26 cellular contexts compared by ENCODE assay signal in the genomic region with DNA sequence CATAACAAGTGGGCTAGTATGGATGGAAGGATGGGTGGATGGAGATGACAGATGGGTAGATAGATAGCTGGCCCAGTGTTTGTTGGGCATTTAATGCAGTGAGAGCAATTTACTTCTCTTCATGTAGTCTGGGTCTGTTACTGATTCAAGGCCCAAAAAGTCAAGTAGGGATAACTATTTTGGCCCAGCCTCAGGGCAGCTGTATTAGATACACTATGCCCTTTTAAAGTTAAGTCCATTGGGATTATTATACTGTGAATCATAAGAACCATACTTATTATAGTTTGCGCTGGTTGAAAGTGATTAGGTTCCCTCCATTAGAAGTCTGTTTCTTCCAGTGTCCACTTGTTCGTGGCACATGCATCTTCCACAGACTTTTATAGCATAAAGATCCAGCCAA. TPM values are rescaled to one million over a fixed set of nuclear protein-coding genes. Genes with fewer than 3 reads are reported as not detected.
A peak's percentile ranks its signal among the peaks of the same experiment; 100 is the strongest.
DNase-seq lines count a peak whose midpoint lies in the region; ATAC-seq, FAIRE-seq and TF ChIP-seq lines count a peak whose summit lies in the region.
"Had no signal": no experiment of that assay in that cellular context is flagged by ENCODE, and none has a peak within 500 bp of the region (broad histone marks: within the 10 kb centered on the region; RNA-seq: fewer than 3 reads in every experiment).

No MANE protein-coding gene starts in this region.

- H3K27me3 ChIP-seq in SJSA1 (replicated peaks) = no peaks in the 10 kb centered on the region
- H3K27me3 ChIP-seq in aorta (ENCODE audit: control insufficient read depth in 1 of 2, insufficient read depth in 2 of 2, low read length in 1 of 2) = no peaks in the 10 kb centered on the region
- H3K27me3 ChIP-seq in Caco-2 (replicated peaks; ENCODE audit: control insufficient read depth, insufficient read depth, low read length) = no peaks in the 10 kb centered on the region; the same call in 1 of the 2 replicates
- H3K27me3 ChIP-seq in sigmoid colon = peaks cover 0 to 9% (median 0%) of the 10 kb centered on the region in 3 donors
- H3K27me3 ChIP-seq: BLaER1 had no signal

- H3K4me1 ChIP-seq in SJSA1 (replicated peaks) (peaks cover 41% of the 10 kb centered on the region), aorta (ENCODE audit: control insufficient read depth in 1 of 2, insufficient read depth in 2 of 2, low read length in 2 of 2) (peaks cover 3 to 19% of the 10 kb centered on the region in 2 donors), Caco-2 (no peaks in the 10 kb centered on the region; the same call in 1 of the 2 replicates), sigmoid colon (peaks cover 0 to 14% (median 8%) of the 10 kb centered on the region in 4 donors)
- H3K4me1 ChIP-seq: BLaER1, HAP-1 had no signal

- TF ChIP-seq EP300 in sigmoid colon (IDR thresholded peaks at IDR 0.05) = no peak

- H3K9me3 ChIP-seq in SJSA1 (replicated peaks) (no peaks in the 10 kb centered on the region), aorta (ENCODE audit: control insufficient read depth, low read length) (no peaks in the 10 kb centered on the region), Caco-2 (no peaks in the 10 kb centered on the region), sigmoid colon (no peaks in the 10 kb centered on the region)
- H3K9me3 ChIP-seq: BLaER1, HAP-1 had no signal

- no peak overlapping the region for H3K4me3 ChIP-seq in SJSA1
- no peak overlapping the region for H3K4me3 ChIP-seq in aorta (ENCODE audit: low read length in 2 of 2)
- no peak overlapping the region for H3K4me3 ChIP-seq in Caco-2 (ENCODE audit: low read depth, low read length)
- no peak overlapping the region for H3K4me3 ChIP-seq in sigmoid colon
- H3K4me3 ChIP-seq: BLaER1, GM12878, HAP-1 had no signal

- H3K36me3 Mint-ChIP-seq in osteocyte (ENCODE audit: unreplicated experiment) (peaks cover 66% of the 10 kb centered on the region), Caco-2 (ENCODE audit: insufficient read depth, unreplicated experiment) (no peaks in the 10 kb centered on the region)

- H3K4me1 Mint-ChIP-seq in osteocyte (ENCODE audit: unreplicated experiment) (peaks cover 71% of the 10 kb centered on the region), Caco-2 (ENCODE audit: low read depth, unreplicated experiment) (no peaks in the 10 kb centered on the region)

- DNase-seq in H54 (ENCODE audit: insufficient read length, low spot score) = no peak
- no peak for DNase-seq in SJSA1 (ENCODE audit: low read depth in 1 of 2, low spot score in 2 of 2)
- no peak for DNase-seq in osteocyte (ENCODE audit: extremely low spot score, unreplicated experiment)
- DNase-seq in aorta = no peak
- no peak for DNase-seq in Caco-2
- no peak for DNase-seq in NCI-H345 treated with DMSO at 0.1 percent for 48 hours (lab: John Stamatoyannopoulos, UW; ENCODE audit: unreplicated experiment)
- DNase-seq in sigmoid colon = no peak
- DNase-seq: ACHN; CD4-positive, alpha-beta T cell; COR-L47; DMS 273 treated with DMSO at 0.1 percent for 48 hours; DMS79 treated with DMSO at 0.1 percent for 48 hours; NCI-H1105; NCI-H146; NCI-H2029; NCI-H2227 treated with DMSO at 0.1 percent for 48 hours; NCI-H510A treated with DMSO at 0.1 percent for 48 hours; NCI-H748 treated with DMSO at 0.1 percent for 48 hours; NK-92 treated with Interleukin-12 subunit alpha and Interleukin-12 subunit beta, amount 100 ng/mL, for 24 hours had no signal

- H3K27ac ChIP-seq in SJSA1 = peak overlapping the region; percentile 99
- H3K27ac ChIP-seq in aorta (ENCODE audit: low read depth in 1 of 2, low read length in 2 of 2) = peak overlapping the region; percentile 67 to 82
- H3K27ac ChIP-seq in sigmoid colon = no peak overlapping the region
- H3K27ac ChIP-seq: BLaER1, KMS-11 had no signal

- TF ChIP-seq CTCF in osteocyte (IDR thresholded peaks at IDR 0.05) (no peak), Caco-2 (IDR thresholded peaks at IDR 0.05; ENCODE audit: insufficient read depth in 1 of 2, low read depth in 1 of 2, low read length in 1 of 2, severe bottlenecking in 1 of 2, unreplicated experiment in 1 of 2) (no peak), sigmoid colon (IDR thresholded peaks at IDR 0.05) (no peak)

- H3K9me3 Mint-ChIP-seq in osteocyte (ENCODE audit: unreplicated experiment) = peaks cover 13% of the 10 kb centered on the region
- no peaks in the 10 kb centered on the region for H3K9me3 Mint-ChIP-seq in Caco-2 (ENCODE audit: unreplicated experiment)

- H3K27me3 Mint-ChIP-seq in osteocyte (ENCODE audit: unreplicated experiment) = no peaks in the 10 kb centered on the region
- H3K27me3 Mint-ChIP-seq in Caco-2 (ENCODE audit: insufficient read depth, unreplicated experiment) = peaks cover 6% of the 10 kb centered on the region

- intact Hi-C loops in aorta (cut with DNase I) (loop anchor here in 1 of 2 donors (5.0 to 10.0 kb wide), 2 partner anchors 72 to 150 kb away; no protein-coding TSS in a partner anchor), Caco-2 (cut with micrococcal nuclease; ENCODE audit: unreplicated experiment) (no loop called here), sigmoid colon (cut with DNase I) (no loop called here)

- TF ChIP-seq POLR2A in H54 (IDR thresholded peaks at IDR 0.05; ENCODE audit: low read depth, low read length) (no peak), sigmoid colon (IDR thresholded peaks at IDR 0.05) (no peak)

- H3K4me3 Mint-ChIP-seq in osteocyte (ENCODE audit: unreplicated experiment) (peak overlapping the region; percentile 84), Caco-2 (ENCODE audit: unreplicated experiment) (no peak overlapping the region)
- H3K4me3 Mint-ChIP-seq: CD4-positive, alpha-beta T cell had no signal

- CTCF ChIA-PET in Caco-2 (lab: Charles Lee) = no interaction called here

- POLR2A ChIA-PET in Caco-2 (lab: Charles Lee) = no interaction called here

- H3K36me3 ChIP-seq in SJSA1 = peaks cover 4% of the 10 kb centered on the region; the same call in 1 of the 2 replicates
- H3K36me3 ChIP-seq in aorta (ENCODE audit: control insufficient read depth in 1 of 2, insufficient read depth in 2 of 2, low read length in 1 of 2) = no peaks in the 10 kb centered on the region
- no peaks in the 10 kb centered on the region for H3K36me3 ChIP-seq in Caco-2 (ENCODE audit: control insufficient read depth, insufficient read depth, low read length)
- no peaks in the 10 kb centered on the region for H3K36me3 ChIP-seq in sigmoid colon
- H3K36me3 ChIP-seq: BLaER1, HAP-1 had no signal

- peak; percentile 83 for FAIRE-seq in H54 (lab: Jason Lieb, UNC)
- FAIRE-seq: GM12878, HTR-8/SVneo, RCC 7860 had no signal

- no peak for ATAC-seq in aorta (ENCODE audit: low FRiP score)
- ATAC-seq: GM12878, Right ventricle myocardium inferior had no signal

- H3K27ac Mint-ChIP-seq in osteocyte (ENCODE audit: unreplicated experiment) = peak overlapping the region; percentile 89
- no peak overlapping the region for H3K27ac Mint-ChIP-seq in Caco-2 (ENCODE audit: unreplicated experiment)
- H3K27ac Mint-ChIP-seq: CD4-positive, alpha-beta T cell had no signal

- BruUV-seq in Caco-2 (replicated peaks; lab: Mats Ljungman, UMichigan) = no TSS peak

- 14 to 19% methylated on average over 2 of the region's 2 CpGs for WGBS in aorta, 2 donors
- WGBS in sigmoid colon, 2 donors = 85 to 88% methylated on average over 2 of the region's 2 CpGs

RNA-seq across cellular contexts. Expression of a gene that starts 4.7 kb away (rescaled TPM):
- total RNA-seq in SJSA1 (2014; rRNA removed; shearing (Covaris generic)) = 63.3 and 100 TPM in 2 replicates
- 1,450 and 1,519 TPM in 2 replicates for total RNA-seq in osteocyte
- 100 to 1,000 TPM; 110 to 121 TPM for total RNA-seq in aorta
- 100 to 1,000 TPM; 121 to 144 TPM for polyA plus RNA-seq in aorta
- total RNA-seq in Caco-2 (2022) = not detected in 2 replicates
- 10 to 100 TPM in 1 of 4 donors, 1 to 10 TPM in 2, under 1 TPM in 1; 0.81 to 15.0 (median 1.6) TPM for total RNA-seq in sigmoid colon
- polyA plus RNA-seq in sigmoid colon = 1 to 10 TPM in 1 of 3 donors, under 1 TPM in 1, not detected in 1; 0.16 to 3.0 TPM
- total RNA-seq: CD4-positive, alpha-beta T cell had no signal

RNA-seq across cellular contexts. Expression of a gene that starts 40.9 kb away (rescaled TPM):
- 0.22 and 1.2 TPM in 2 replicates for total RNA-seq in SJSA1 (2014; rRNA removed; shearing (Covaris generic))
- total RNA-seq in osteocyte (58.3 and 58.8 TPM in 2 replicates), aorta (10 to 100 TPM; 11.3 to 16.2 TPM), Caco-2 (2022) (not detected in 2 replicates), sigmoid colon (1 to 10 TPM in 1 of 4 donors, under 1 TPM in 3; 0.33 to 1.1 (median 0.83) TPM)
- polyA plus RNA-seq in aorta (1 to 10 TPM; 2.4 to 5.1 TPM), sigmoid colon (under 1 TPM in 1 of 3 donors, not detected in 2; 0.23 TPM)
- total RNA-seq: CD4-positive, alpha-beta T cell; GM12878 had no signal

Comparison
In these comparisons a context has a peak if more than half of its experiments do, and no peak if none do; other contexts are left out.
1. H3K27ac ChIP-seq: peak in SJSA1 (single experiment) and aorta (2 of 2); none in sigmoid colon (0 of 4).
2. RNA of a gene that starts 4.7 kb away (total RNA-seq): 1,450 to 1,519 TPM in osteocyte; 110 to 121 TPM in aorta, 63.3 to 100 TPM in SJSA1, 0.81 to 15.0 TPM in sigmoid colon and not detected in Caco-2; every median in the first group is over 10 times any median in the second.